In genomic region chr2:17962874-17963273, GRCh38 we compare ENCODE assay signal across 17 cellular contexts.
DNase-seq lines count a peak whose midpoint lies in the region; ATAC-seq, FAIRE-seq and TF ChIP-seq lines count a peak whose summit lies in the region.
"Had no signal": no experiment of that assay in that cellular context is flagged by ENCODE, and none has a peak within 500 bp of the region (broad histone marks: within the 10 kb centered on the region; RNA-seq: fewer than 3 reads in every experiment).

No MANE protein-coding gene starts in this region.

- no TSS peak for BruUV-seq in HepG2 (replicated peaks; lab: Mats Ljungman, UMichigan)

- no peaks in the 10 kb centered on the region for H3F3A ChIP-seq in SK-N-SH (replicated peaks; ENCODE audit: insufficient read depth)

- H3K4me1 ChIP-seq in SK-N-SH (ENCODE audit: control insufficient read depth in 1 of 2, insufficient read depth in 2 of 2, low read depth in 1 of 2, low read length in 1 of 2) (peaks cover 0 to 1% of the 10 kb centered on the region in 2 experiments; a peak in 1 of 4 replicates), HepG2 (ENCODE audit: insufficient read depth, low read length) (no peaks in the 10 kb centered on the region)
- H3K4me1 ChIP-seq: adrenal gland, spleen had no signal

- no peak for ATAC-seq in HepG2
- ATAC-seq in GM21576 (IDR thresholded peaks at IDR 0.05; ENCODE audit: unreplicated experiment): no peak
- ATAC-seq: Right ventricle myocardium inferior; stimulated activated naive CD8-positive, alpha-beta T cell treated with anti-CD3 and anti-CD28 coated beads, Interleukin-15, amount 100 ng/mL, for 72 hours had no signal

- no peak for FAIRE-seq in HepG2 (lab: Jason Lieb, UNC)

- POLR2A ChIA-PET in SK-N-SH (lab: Yijun Ruan, JAX) (no interaction called here), HepG2 (lab: Yijun Ruan, JAX) (no interaction called here)

- no peaks in the 10 kb centered on the region for H3K9me3 Mint-ChIP-seq in brain
- H3K9me3 Mint-ChIP-seq: dendritic cell treated with granulocyte-macrophage colony-stimulating factor and Interleukin-4, amounts not matched to agents 40 ng/mL and 50 ng/mL, for 4 days had no signal

- H3K27ac ChIP-seq in SK-N-SH (ENCODE audit: low read depth in 2 of 2, low read length in 1 of 2) (no peak overlapping the region), HepG2 (ENCODE audit: extremely low read length, insufficient read depth, low read length) (no peak overlapping the region)
- H3K27ac ChIP-seq: adrenal gland, spleen had no signal

- in situ Hi-C loops in HepG2 (cut with HindIII; ENCODE audit: extremely low pct_ligation_motif_present, low pct_unique_long_range_greater_than_20kb): no loop called here

- H4K20me1 ChIP-seq in SK-N-SH (ENCODE audit: insufficient read depth) (no peaks in the 10 kb centered on the region), HepG2 (ENCODE audit: insufficient read depth, low read length) (no peaks in the 10 kb centered on the region)

- H3K36me3 ChIP-seq in SK-N-SH (replicated peaks in 1 of 2; ENCODE audit: control insufficient read depth in 1 of 2, insufficient read depth in 2 of 2, low read length in 1 of 2): no peaks in the 10 kb centered on the region
- no peaks in the 10 kb centered on the region for H3K36me3 ChIP-seq in HepG2 (replicated peaks in 1 of 2; ENCODE audit: control insufficient read depth in 1 of 2, insufficient read depth in 2 of 2, low read length in 2 of 2)
- H3K36me3 ChIP-seq: adrenal gland, HAP-1, spleen had no signal

- intact Hi-C loops in HepG2 (cut with micrococcal nuclease; ENCODE audit: unreplicated experiment): no loop called here

- TF ChIP-seq EP300 in SK-N-SH (IDR thresholded peaks at IDR 0.05; ENCODE audit: borderline replicate concordance in 1 of 2, low read depth in 1 of 2, low read length in 1 of 2): no peak
- no peak for TF ChIP-seq EP300 in HepG2 (IDR thresholded peaks at IDR 0.05; ENCODE audit: low read depth in 2 of 2, low read length in 2 of 2)
- TF ChIP-seq EP300 in HepG2 (CRISPR knock-in tag; IDR thresholded peaks at IDR 0.05; ENCODE audit: borderline replicate concordance): no peak

- peak; percentile 65 for DNase-seq in A172 (ENCODE audit: low spot score)
- DNase-seq in HK-2 (ENCODE audit: unreplicated experiment): peak; percentile 37
- peak; percentile 62 for DNase-seq in islet precursor cell
- no peak for DNase-seq in SK-N-SH
- DNase-seq in NCI-H524 (lab: John Stamatoyannopoulos, UW): no peak
- DNase-seq in HepG2 (ENCODE audit: low spot score): no peak
- DNase-seq: activated T-cell treated with anti-CD3 and anti-CD28 coated beads, Interleukin-2, amount 50 U/mL, for 48 hours; adrenal gland; NCI-H1694 treated with DMSO at 0.1 percent for 48 hours; spleen; stimulated activated naive CD8-positive, alpha-beta T cell treated with anti-CD3 and anti-CD28 coated beads, Interleukin-15, amount 100 ng/mL, for 72 hours had no signal

- TF ChIP-seq POLR2A in HepG2 (IDR thresholded peaks at IDR 0.05; ENCODE audit: insufficient read depth in 1 of 2, low read depth in 2 of 2, low read length in 2 of 2): no peak

- H3K27me3 ChIP-seq in SK-N-SH (ENCODE audit: insufficient read depth) (no peaks in the 10 kb centered on the region), HepG2 (ENCODE audit: control insufficient read depth in 1 of 2, insufficient read depth in 2 of 2, low read length in 2 of 2) (0 out of 5 replicates have a peak, but pooled peaks cover 0 to 1% of the 10 kb centered on the region in 2 experiments)
- H3K27me3 ChIP-seq: adrenal gland had no signal

- peak overlapping the region in 3 of 5 experiments; percentile 6 to 65 (median 55) for H3K27ac Mint-ChIP-seq in brain
- H3K27ac Mint-ChIP-seq: dendritic cell treated with granulocyte-macrophage colony-stimulating factor and Interleukin-4, amounts not matched to agents 40 ng/mL and 50 ng/mL, for 4 days; memory B cell; stimulated activated naive CD8-positive, alpha-beta T cell treated with anti-CD3 and anti-CD28 coated beads, Interleukin-15, amount 100 ng/mL, for 72 hours had no signal

- peak overlapping the region in 2 of 5 experiments; percentile 2 to 30 for H3K4me3 Mint-ChIP-seq in brain
- H3K4me3 Mint-ChIP-seq: dendritic cell treated with granulocyte-macrophage colony-stimulating factor and Interleukin-4, amounts not matched to agents 40 ng/mL and 50 ng/mL, for 4 days; memory B cell; stimulated activated naive CD8-positive, alpha-beta T cell treated with anti-CD3 and anti-CD28 coated beads, Interleukin-15, amount 100 ng/mL, for 72 hours had no signal

- 13% methylated on average over 2 of the region's 2 CpGs for WGBS in SK-N-SH (ENCODE audit: low lambda C conversion rate)
- WGBS in HepG2 (ENCODE audit: low lambda C conversion rate): 3% methylated on average over 2 of the region's 2 CpGs

- H3K79me2 ChIP-seq in SK-N-SH (ENCODE audit: insufficient read depth) (no peaks in the 10 kb centered on the region), HepG2 (ENCODE audit: insufficient read depth, low read length) (no peaks in the 10 kb centered on the region)

- H3K36me3 Mint-ChIP-seq in brain: no peaks in the 10 kb centered on the region

- H3K9ac ChIP-seq in SK-N-SH (no peak overlapping the region), HepG2 (ENCODE audit: insufficient read depth, low read depth, low read length) (no peak overlapping the region)

- H3K9me3 ChIP-seq in SK-N-SH (no peaks in the 10 kb centered on the region), HepG2 (ENCODE audit: low read length) (no peaks in the 10 kb centered on the region)
- H3K9me3 ChIP-seq: adrenal gland, HAP-1, spleen had no signal

- H3K4me1 Mint-ChIP-seq in brain: peaks cover 26% of the 10 kb centered on the region
- H3K4me1 Mint-ChIP-seq: stimulated activated naive CD8-positive, alpha-beta T cell treated with anti-CD3 and anti-CD28 coated beads, Interleukin-15, amount 100 ng/mL, for 72 hours had no signal

- H3K9me2 ChIP-seq in SK-N-SH: no peaks in the 10 kb centered on the region

- no peaks in the 10 kb centered on the region for H3K27me3 Mint-ChIP-seq in brain
- H3K27me3 Mint-ChIP-seq: dendritic cell treated with granulocyte-macrophage colony-stimulating factor and Interleukin-4, amounts not matched to agents 40 ng/mL and 50 ng/mL, for 4 days; stimulated activated naive CD8-positive, alpha-beta T cell treated with anti-CD3 and anti-CD28 coated beads, Interleukin-15, amount 100 ng/mL, for 72 hours had no signal

- CTCF ChIA-PET in SK-N-SH (lab: Yijun Ruan, JAX): no interaction called here
- CTCF ChIA-PET in HepG2 (lab: Yijun Ruan, JAX; ENCODE audit: low intra/inter-chr PET ratio, low total read pairs): no interaction called here

- H3K4me2 ChIP-seq in SK-N-SH (no peak overlapping the region), HepG2 (ENCODE audit: low read depth, low read length) (no peak overlapping the region)

- TF ChIP-seq CTCF in brain (conservative IDR thresholded peaks at IDR 0.05): no peak
- no peak for TF ChIP-seq CTCF in SK-N-SH (IDR thresholded peaks at IDR 0.05)
- TF ChIP-seq CTCF in HepG2 (CRISPR knock-in tag; IDR thresholded peaks at IDR 0.05): no peak

- H3K4me3 ChIP-seq in SK-N-SH (ENCODE audit: low read depth in 2 of 2, low read length in 1 of 2) (no peak overlapping the region), HepG2 (replicated peaks in 1 of 3; ENCODE audit: insufficient read depth in 1 of 3, low read depth in 2 of 3, low read length in 3 of 3) (no peak overlapping the region)
- H3K4me3 ChIP-seq: adrenal gland, HAP-1, spleen had no signal

- TF ChIP-seq RAD21 in SK-N-SH (IDR thresholded peaks at IDR 0.05; ENCODE audit: low read length) (no peak), HepG2 (CRISPR knock-in tag; IDR thresholded peaks at IDR 0.05) (no peak)

- H2AFZ ChIP-seq in SK-N-SH (ENCODE audit: low read depth) (no peak overlapping the region), HepG2 (ENCODE audit: low read length) (no peak overlapping the region)

TF ChIP-seq in SK-N-SH, 30 proteins besides CTCF, POLR2A, EP300 and RAD21 (continues in another document):
- no peak for TF ChIP-seq POLR2AphosphoS5 (IDR thresholded peaks at IDR 0.05; ENCODE audit: low read depth, low read length)
- TF ChIP-seq ELF1 (IDR thresholded peaks at IDR 0.05): no peak
- TF ChIP-seq PBX3 (IDR thresholded peaks at IDR 0.05): no peak
- no peak for TF ChIP-seq EZH2phosphoT487 (IDR thresholded peaks at IDR 0.05; ENCODE audit: borderline replicate concordance, low read depth)
- no peak for TF ChIP-seq TEAD4 (IDR thresholded peaks at IDR 0.05; ENCODE audit: borderline replicate concordance, insufficient read depth)
- no peak for TF ChIP-seq MXI1 (IDR thresholded peaks at IDR 0.05; ENCODE audit: low read depth, low read length)
- no peak for TF ChIP-seq NFIC (IDR thresholded peaks at IDR 0.05; ENCODE audit: borderline replicate concordance)

TF ChIP-seq in HepG2, 621 proteins besides CTCF, POLR2A, EP300 and RAD21:
- 0 out of 4 replicates have a peak, but pooled peaks of 1 of the 2 experiments have one; percentile 2 for TF ChIP-seq MAFK (conservative IDR thresholded peaks at IDR 0.05 in 1 of 2, IDR thresholded peaks at IDR 0.05 in 1 of 2; ENCODE audit: low read length in 2 of 2)
- no peak for TF ChIP-seq NR2F1 (CRISPR knock-in tag; IDR thresholded peaks at IDR 0.05)

Comparison
In these comparisons a context has a peak if more than half of its experiments do, and no peak if none do; other contexts are left out.
1. DNase-seq: peak in A172 (single experiment), HK-2 (single experiment) and islet precursor cell (single experiment); none in SK-N-SH (single experiment), NCI-H524 (0 of 2) and HepG2 (single experiment).